Comparison of ENCODE assay signal across 1 cellular context in genomic region chr10:16848562-16849154, GRCh38.
TF ChIP-seq lines count a peak whose summit lies in the region.

No MANE protein-coding gene starts in this region.

TF ChIP-seq in H1, 55 proteins besides CTCF, POLR2A, EP300 and RAD21:
- TF ChIP-seq USF2 (IDR thresholded peaks at IDR 0.05; ENCODE audit: low read length) (no peak), CEBPB (IDR thresholded peaks at IDR 0.05; ENCODE audit: low read depth, low read length) (peak; percentile 29; the same call in 1 of the 2 replicates), SIX5 (IDR thresholded peaks at IDR 0.05; ENCODE audit: low read depth, low read length) (no peak), PHF8 (conservative IDR thresholded peaks at IDR 0.05; ENCODE audit: low read depth, low read length) (no peak)
